ENCODE assay signal across 12 cellular contexts in the genomic region with DNA sequence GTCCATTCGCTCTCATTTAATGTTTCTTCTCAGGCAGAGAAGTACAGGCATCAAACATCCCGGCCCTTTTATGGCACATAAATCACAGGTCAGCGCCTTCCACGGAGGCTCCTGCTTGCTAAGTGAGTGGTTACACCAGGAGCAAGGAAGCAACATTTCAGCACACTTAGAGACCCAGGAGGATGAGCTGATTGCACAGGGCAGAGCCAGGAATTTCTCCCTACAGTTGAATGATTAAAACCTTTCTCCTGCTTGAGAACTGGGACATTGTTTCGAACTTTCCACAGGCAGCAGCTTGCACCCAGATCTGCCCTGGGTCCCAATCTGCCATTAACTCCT.
A peak's percentile ranks its signal among the peaks of the same experiment; 100 is the strongest.
DNase-seq lines count a peak whose midpoint lies in the region; ATAC-seq, FAIRE-seq and TF ChIP-seq lines count a peak whose summit lies in the region.
"Had no signal": no experiment of that assay in that cellular context is flagged by ENCODE, and none has a peak within 500 bp of the region (broad histone marks: within the 10 kb centered on the region; RNA-seq: fewer than 3 reads in every experiment).

No MANE protein-coding gene starts in this region.

- no peaks in the 10 kb centered on the region for H3K79me1 ChIP-seq in neuronal stem cell (ENCODE audit: low read depth, low read length)

- H3K4me2 ChIP-seq in HepG2 (ENCODE audit: low read depth, low read length) (no peak overlapping the region), neuronal stem cell (ENCODE audit: insufficient read depth, low read length, poor library complexity, severe bottlenecking) (no peak overlapping the region), PC-9 (no peak overlapping the region)

- peak overlapping the region; percentile 44 for H2AK5ac ChIP-seq in neuronal stem cell (ENCODE audit: low read depth, low read length)

- H2BK15ac ChIP-seq in neuronal stem cell (ENCODE audit: low read length): no peak overlapping the region

- H3K9me2 ChIP-seq in PC-9 (ENCODE audit: insufficient read depth): no peaks in the 10 kb centered on the region
- H3K9me2 ChIP-seq: SK-N-SH had no signal

- in situ Hi-C loops in HepG2 (cut with HindIII; ENCODE audit: extremely low pct_ligation_motif_present, low pct_unique_long_range_greater_than_20kb): loop anchor here (5.0 kb wide), 2 partner anchors 91 to 391 kb away; no protein-coding TSS in a partner anchor

- no peak overlapping the region for H3K4me3 ChIP-seq in HepG2 (replicated peaks in 1 of 3; ENCODE audit: insufficient read depth in 1 of 3, low read depth in 2 of 3, low read length in 3 of 3)
- H3K4me3 ChIP-seq in right lobe of liver: no peak overlapping the region
- no peak overlapping the region for H3K4me3 ChIP-seq in neuronal stem cell (ENCODE audit: low read length in 2 of 2)
- no peak overlapping the region for H3K4me3 ChIP-seq in PC-9
- H3K4me3 ChIP-seq in CD8-positive, alpha-beta memory T cell (ENCODE audit: low read length): no peak overlapping the region

- TF ChIP-seq CTCF in HepG2 (CRISPR knock-in tag; IDR thresholded peaks at IDR 0.05) (no peak), right lobe of liver (IDR thresholded peaks at IDR 0.05) (no peak), PC-9 (conservative IDR thresholded peaks at IDR 0.05) (no peak)

- H3K79me2 ChIP-seq in HepG2 (ENCODE audit: insufficient read depth, low read length) (no peaks in the 10 kb centered on the region), PC-9 (ENCODE audit: low read depth) (no peaks in the 10 kb centered on the region)

- POLR2A ChIA-PET in HepG2 (lab: Yijun Ruan, JAX) (no interaction called here), PC-9 (lab: Charles Lee; ENCODE audit: unreplicated experiment) (no interaction called here)
- POLR2A ChIA-PET in CD8-positive, alpha-beta memory T cell (lab: Charles Lee): no interaction called here

- WGBS in HepG2 (ENCODE audit: low lambda C conversion rate): 47% methylated on average over 5 of the region's 5 CpGs
- WGBS in right lobe of liver (ENCODE audit: insufficient coverage, low coverage, low lambda C conversion rate, missing lambda C conversion rate): no CpG with 5 or more reads among the region's 5 CpGs
- WGBS in neuronal stem cell (ENCODE audit: extremely low coverage in 2 of 2, insufficient read length in 2 of 2, insufficient replicate concordance in 1 of 2), 2 donors: no CpG with 5 or more reads among the region's 5 CpGs

- ATAC-seq in HepG2 (peak; percentile 40), right lobe of liver (no peak), left colon (peak; percentile 62), SK-N-SH treated with all-trans-retinoic acid at 6 μM for 48 hours (no peak)
- ATAC-seq: CD8-positive, alpha-beta T cell had no signal

- no peaks in the 10 kb centered on the region for H3K36me3 ChIP-seq in HepG2 (replicated peaks in 1 of 2; ENCODE audit: control insufficient read depth in 1 of 2, insufficient read depth in 2 of 2, low read length in 2 of 2)
- no peaks in the 10 kb centered on the region for H3K36me3 ChIP-seq in right lobe of liver
- H3K36me3 ChIP-seq in neuronal stem cell (replicated peaks in 1 of 2; ENCODE audit: control insufficient read depth in 2 of 2, insufficient read depth in 2 of 2, low read length in 2 of 2): no peaks in the 10 kb centered on the region
- H3K36me3 ChIP-seq in PC-9 (ENCODE audit: low read depth): no peaks in the 10 kb centered on the region
- H3K36me3 ChIP-seq in CD8-positive, alpha-beta memory T cell (ENCODE audit: insufficient read depth, low read length): no peaks in the 10 kb centered on the region

- H3K27ac Mint-ChIP-seq in CD8-positive, alpha-beta memory T cell: no peak overlapping the region
- H3K27ac Mint-ChIP-seq: CD8-positive, alpha-beta T cell had no signal

- H3K4me1 ChIP-seq in HepG2 (ENCODE audit: insufficient read depth, low read length): peaks cover 8% of the 10 kb centered on the region; the same call in 1 of the 2 replicates
- H3K4me1 ChIP-seq in right lobe of liver: no peaks in the 10 kb centered on the region
- peaks cover 0 to 6% of the 10 kb centered on the region in 2 donors for H3K4me1 ChIP-seq in neuronal stem cell (ENCODE audit: control insufficient read depth in 2 of 2, insufficient read depth in 1 of 2, low read depth in 1 of 2, low read length in 2 of 2)
- H3K4me1 ChIP-seq in PC-9 (replicated peaks; ENCODE audit: insufficient read depth): peaks cover 5% of the 10 kb centered on the region; the same call in 1 of the 2 replicates
- H3K4me1 ChIP-seq in CD8-positive, alpha-beta memory T cell (ENCODE audit: insufficient read depth, low read length): no peaks in the 10 kb centered on the region

- H4K91ac ChIP-seq in neuronal stem cell (ENCODE audit: low read depth, low read length, poor library complexity): no peak overlapping the region

- no peaks in the 10 kb centered on the region for H3K36me3 Mint-ChIP-seq in CD8-positive, alpha-beta memory T cell
- H3K36me3 Mint-ChIP-seq: CD8-positive, alpha-beta T cell had no signal

- no peak overlapping the region for H2BK120ac ChIP-seq in neuronal stem cell (ENCODE audit: low read depth, low read length)

- H3K27me3 ChIP-seq in HepG2 (ENCODE audit: control insufficient read depth in 1 of 2, insufficient read depth in 2 of 2, low read length in 2 of 2) (0 out of 5 replicates have a peak, but pooled peaks cover 0 to 5% of the 10 kb centered on the region in 2 experiments), right lobe of liver (no peaks in the 10 kb centered on the region), neuronal stem cell (ENCODE audit: control insufficient read depth in 3 of 3, insufficient read depth in 3 of 3, low read depth in 1 of 3, low read length in 3 of 3) (no peaks in the 10 kb centered on the region), PC-9 (ENCODE audit: insufficient read depth, low read depth) (no peaks in the 10 kb centered on the region)
- H3K27me3 ChIP-seq in CD8-positive, alpha-beta memory T cell (ENCODE audit: insufficient read depth, low read length, poor library complexity, severe bottlenecking): no peaks in the 10 kb centered on the region

- no peak overlapping the region for H3K4ac ChIP-seq in neuronal stem cell (ENCODE audit: low read length)

- H3K23ac ChIP-seq in neuronal stem cell (ENCODE audit: low read depth, low read length, poor library complexity): no peak overlapping the region

- H2BK5ac ChIP-seq in neuronal stem cell (ENCODE audit: low read length): no peak overlapping the region

- FAIRE-seq in HepG2 (lab: Jason Lieb, UNC): no peak

- DNase-seq in HepG2 (ENCODE audit: low spot score) (no peak), right lobe of liver (no peak), left colon (peak in 1 of 2 donors; percentile 36), neuronal stem cell (ENCODE audit: low spot score) (no peak), PC-9 (no peak), NCI-H2171 treated with DMSO at 0.1 percent for 48 hours (lab: John Stamatoyannopoulos, UW) (no peak)
- DNase-seq in CD8-positive, alpha-beta memory T cell: no peak
- DNase-seq: NCI-H2081 treated with DMSO at 0.1 percent for 48 hours, SIG-M5 had no signal

- no peaks in the 10 kb centered on the region for H4K20me1 ChIP-seq in HepG2 (ENCODE audit: insufficient read depth, low read length)
- H4K20me1 ChIP-seq in PC-9 (ENCODE audit: insufficient read depth): no peaks in the 10 kb centered on the region

- peaks cover 0 to 2% (median 0%) of the 10 kb centered on the region in 5 donors for H3K9me3 Mint-ChIP-seq in CD8-positive, alpha-beta memory T cell
- H3K9me3 Mint-ChIP-seq: CD8-positive, alpha-beta T cell had no signal

- no peaks in the 10 kb centered on the region for H3F3A ChIP-seq in PC-9 (ENCODE audit: insufficient read depth, low read depth)

- H3K27ac ChIP-seq in HepG2 (ENCODE audit: extremely low read length, insufficient read depth, low read length) (no peak overlapping the region), right lobe of liver (no peak overlapping the region), neuronal stem cell (replicated peaks; ENCODE audit: low read length) (no peak overlapping the region), PC-9 (no peak overlapping the region)
- no peak overlapping the region for H3K27ac ChIP-seq in CD8-positive, alpha-beta memory T cell (ENCODE audit: low read depth, low read length)

- H3K14ac ChIP-seq in neuronal stem cell (ENCODE audit: low read length): no peak overlapping the region

- no peak for TF ChIP-seq EP300 in HepG2 (IDR thresholded peaks at IDR 0.05; ENCODE audit: low read depth in 2 of 2, low read length in 2 of 2)
- no peak for TF ChIP-seq EP300 in HepG2 (CRISPR knock-in tag; IDR thresholded peaks at IDR 0.05; ENCODE audit: borderline replicate concordance)

- TF ChIP-seq RAD21 in HepG2 (CRISPR knock-in tag; IDR thresholded peaks at IDR 0.05): no peak

- H3K9ac ChIP-seq in HepG2 (ENCODE audit: insufficient read depth, low read depth, low read length) (no peak overlapping the region), neuronal stem cell (ENCODE audit: low read depth, low read length, poor library complexity) (no peak overlapping the region)
- H3K9ac ChIP-seq: SK-N-SH had no signal

- intact Hi-C loops in HepG2 (cut with micrococcal nuclease; ENCODE audit: unreplicated experiment) (loop anchor here (1.0 to 5.0 kb wide), 9 partner anchors 90 to 1652 kb away; no protein-coding TSS in a partner anchor), right lobe of liver (cut with DNase I) (loop anchor here in 1 of 2 donors (10.0 kb wide), 1 partner anchor 384 kb away; no protein-coding TSS in a partner anchor), left colon (cut with DNase I, micrococcal nuclease) (no loop called here), PC-9 (cut with micrococcal nuclease; ENCODE audit: unreplicated experiment) (loop anchor here (1.0 to 10.0 kb wide), 5 partner anchors 131 to 1652 kb away; no protein-coding TSS in a partner anchor)

- H3K4me1 Mint-ChIP-seq in CD8-positive, alpha-beta memory T cell: peaks cover 0 to 6% (median 3%) of the 10 kb centered on the region in 3 donors

- CTCF ChIA-PET in HepG2 (lab: Yijun Ruan, JAX; ENCODE audit: low intra/inter-chr PET ratio, low total read pairs) (interaction anchor here (1.1 to 3.9 kb wide), 7 partner anchors 130 to 1653 kb away, joined by 3 to 63 read pairs (median 6); no protein-coding TSS in a partner anchor), PC-9 (lab: Charles Lee) (interaction anchor here (0.6 to 1.1 kb wide), 3 partner anchors 18 to 130 kb away, joined by 3 to 6 read pairs (median 5); no protein-coding TSS in a partner anchor)
- CTCF ChIA-PET in CD8-positive, alpha-beta memory T cell (lab: Charles Lee): interaction anchor here (1.1 to 1.4 kb wide), 3 partner anchors 388 to 393 kb away, joined by 3 to 6 read pairs (median 5); no protein-coding TSS in a partner anchor

- H3K27me3 Mint-ChIP-seq in CD8-positive, alpha-beta memory T cell: peaks cover 2 to 6% of the 10 kb centered on the region in 2 donors

- H3K18ac ChIP-seq in neuronal stem cell (ENCODE audit: low read length): no peak overlapping the region

- no peak for TF ChIP-seq POLR2A in HepG2 (IDR thresholded peaks at IDR 0.05; ENCODE audit: insufficient read depth in 1 of 2, low read depth in 2 of 2, low read length in 2 of 2)
- no peak for TF ChIP-seq POLR2A in right lobe of liver (IDR thresholded peaks at IDR 0.05)

- no peak overlapping the region for H3K4me3 Mint-ChIP-seq in CD8-positive, alpha-beta memory T cell
- H3K4me3 Mint-ChIP-seq: CD8-positive, alpha-beta T cell had no signal

- no TSS peak for BruUV-seq in HepG2 (replicated peaks; lab: Mats Ljungman, UMichigan)
- BruUV-seq in PC-9 (replicated peaks; lab: Mats Ljungman, UMichigan): no TSS peak

- H2BK12ac ChIP-seq in neuronal stem cell (ENCODE audit: low read length): no peak overlapping the region

- H3K9me3 ChIP-seq in HepG2 (ENCODE audit: low read length) (no peaks in the 10 kb centered on the region), right lobe of liver (no peaks in the 10 kb centered on the region), neuronal stem cell (replicated peaks in 1 of 2; ENCODE audit: control insufficient read depth in 2 of 2, insufficient read depth in 1 of 2, low read depth in 1 of 2, low read length in 2 of 2) (no peaks in the 10 kb centered on the region), PC-9 (ENCODE audit: insufficient read depth, low read depth) (no peaks in the 10 kb centered on the region)
- H3K9me3 ChIP-seq in CD8-positive, alpha-beta memory T cell (ENCODE audit: low read length): no peaks in the 10 kb centered on the region
- H3K9me3 ChIP-seq: SK-N-SH had no signal

- H2AFZ ChIP-seq in HepG2 (ENCODE audit: low read length) (no peak overlapping the region), neuronal stem cell (ENCODE audit: low read length) (no peak overlapping the region), PC-9 (no peak overlapping the region)

- H4K8ac ChIP-seq in neuronal stem cell (ENCODE audit: low read depth, low read length): no peak overlapping the region

Comparison
In these comparisons a context has a peak if more than half of its experiments do, and no peak if none do; other contexts are left out.
1. ATAC-seq: peak in HepG2 (single experiment) and left colon (single experiment); none in right lobe of liver (0 of 4) and SK-N-SH treated with all-trans-retinoic acid at 6 μM for 48 hours (single experiment).
2. intact Hi-C loops: an anchor here in HepG2 (1.0 to 5.0 kb wide) and PC-9 (1.0 to 10.0 kb wide); none called in left colon.